In the genomic region with DNA sequence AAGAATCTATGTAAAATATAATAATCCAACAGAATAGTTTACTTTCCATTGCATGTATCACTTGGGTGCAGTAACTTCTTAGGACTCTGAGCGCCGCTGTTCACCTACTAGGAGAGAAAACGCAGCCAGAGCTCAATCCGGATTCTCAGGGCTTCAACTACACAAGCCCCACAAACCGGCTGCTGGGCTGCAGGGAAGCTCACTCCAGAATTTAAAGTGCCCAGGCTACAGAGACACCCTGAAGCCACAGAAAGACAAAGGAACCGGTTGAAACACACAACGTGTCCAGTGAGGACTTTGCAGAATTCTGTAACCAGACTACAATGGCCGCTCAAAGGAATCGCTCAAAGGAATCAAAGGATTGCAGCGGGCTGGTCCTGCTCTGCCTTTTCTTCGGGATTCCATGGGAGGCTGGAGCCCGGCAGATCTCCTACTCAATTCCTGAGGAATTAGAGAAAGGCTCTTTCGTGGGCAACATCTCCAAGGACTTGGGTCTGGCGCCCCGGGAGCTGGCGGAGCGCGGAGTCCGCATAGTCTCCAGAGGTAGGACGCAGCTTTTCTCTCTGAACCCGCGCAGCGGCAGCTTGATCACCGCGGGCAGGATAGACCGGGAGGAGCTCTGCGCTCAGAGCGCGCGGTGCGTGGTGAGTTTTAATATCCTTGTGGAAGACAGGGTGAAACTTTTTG, we compare ENCODE assay signal across 7 cellular contexts. TPM values are rescaled to one million over a fixed set of nuclear protein-coding genes. Genes with fewer than 3 reads are reported as not detected.
DNase-seq lines count a peak whose midpoint lies in the region; ATAC-seq and TF ChIP-seq lines count a peak whose summit lies in the region.

A gene (plus strand): TSS at position 135 of the 687 bp plus-strand sequence. CDS start 189 bp downstream, at position 324.

- H3K4me3 Mint-ChIP-seq in HFFc6: 0 out of 2 replicates have a peak within 1 kb of the TSS, but pooled peaks have one; percentile 20

- in situ Hi-C loops in GM13977 (cut with MboI; ENCODE audit: low pct_unique_long_range_greater_than_20kb, low sequenced_read_pairs, unreplicated experiment): no loop called here

- DNase-seq in GM13977 (ENCODE audit: low spot score): peak; percentile 86
- peak; percentile 26 for DNase-seq in HFFc6
- DNase-seq in MV-4-11 (lab: John Stamatoyannopoulos, UW): peak; percentile 68
- peak; percentile 59 to 67 for DNase-seq in activated CD4-positive, alpha-beta T cell treated with anti-CD3 and anti-CD28 coated beads, Interleukin-2, amount 50 U/mL, for 48 hours
- peak; percentile 46 for DNase-seq in epidermal melanocyte (ENCODE audit: insufficient read length, low spot score)
- peak; percentile 41 to 72 (median 59) for DNase-seq in mucosa of descending colon

- H3K27ac ChIP-seq in subcutaneous abdominal adipose tissue (ENCODE audit: low read depth, low read length): no peak within 1 kb of the TSS

- H3K36me3 ChIP-seq in mucosa of descending colon (ENCODE audit: low read depth) (no peaks in the 10 kb centered on the region), subcutaneous abdominal adipose tissue (ENCODE audit: control insufficient read depth in 5 of 5, insufficient read depth in 5 of 5, low read length in 5 of 5) (no peaks in the 10 kb centered on the region)

- intact Hi-C loops in mucosa of descending colon (cut with DNase I, micrococcal nuclease): no loop called here

- peak within 1 kb of the TSS in 3 of 5 donors; percentile 30 to 56 (median 32) for H3K9ac ChIP-seq in subcutaneous abdominal adipose tissue (ENCODE audit: low read length in 5 of 5)

- TF ChIP-seq CTCF in GM13977 (IDR thresholded peaks at IDR 0.05; ENCODE audit: extremely low read depth, insufficient read depth, missing control alignments) (peak; percentile 80), HFFc6 (IDR thresholded peaks at IDR 0.05) (peak; percentile 73), mucosa of descending colon (IDR thresholded peaks at IDR 0.05) (no peak)

- H3K27me3 ChIP-seq in subcutaneous abdominal adipose tissue (ENCODE audit: control insufficient read depth in 5 of 5, insufficient read depth in 4 of 5, low read length in 5 of 5): peaks cover 0 to 10% (median 5%) of the 10 kb centered on the region in 5 donors

- H3K9me3 Mint-ChIP-seq in HFFc6: peaks cover 38% of the 10 kb centered on the region

- ATAC-seq in mucosa of descending colon: peak; percentile 84

- H3K4me1 ChIP-seq in mucosa of descending colon (ENCODE audit: low read depth) (no peaks in the 10 kb centered on the region), subcutaneous abdominal adipose tissue (ENCODE audit: control insufficient read depth in 5 of 5, insufficient read depth in 5 of 5, low read length in 5 of 5) (peaks cover 0 to 27% (median 25%) of the 10 kb centered on the region in 5 donors)

- peaks cover 45% of the 10 kb centered on the region for H3K36me3 Mint-ChIP-seq in HFFc6 (ENCODE audit: low read depth)

- H3K9me3 ChIP-seq in mucosa of descending colon (peaks cover 92% of the 10 kb centered on the region), subcutaneous abdominal adipose tissue (ENCODE audit: control insufficient read depth in 5 of 5, low read length in 5 of 5) (peaks cover 33 to 65% (median 52%) of the 10 kb centered on the region in 5 donors)

- peaks cover 4% of the 10 kb centered on the region for H3K4me1 Mint-ChIP-seq in HFFc6 (ENCODE audit: low read depth)

- H3K27me3 Mint-ChIP-seq in HFFc6 (ENCODE audit: insufficient read depth): peaks cover 2% of the 10 kb centered on the region; the same call in 1 of the 2 replicates

- H3K27ac Mint-ChIP-seq in HFFc6: no peak within 1 kb of the TSS

- no peak within 1 kb of the TSS for H3K4me3 ChIP-seq in mucosa of descending colon
- peak within 1 kb of the TSS; percentile 56 to 78 (median 68) for H3K4me3 ChIP-seq in subcutaneous abdominal adipose tissue (ENCODE audit: low read depth in 1 of 5, low read length in 5 of 5)

RNA-seq across cellular contexts. Expression of the gene that starts here (rescaled TPM):
- 1 to 10 TPM in 1 of 6 experiments, under 1 TPM in 5; 0.61 to 1.3 (median 0.78) TPM for total RNA-seq in HFFc6 (2021; fragmentation: NEBNext Ultra II Directional; extraction: Animal tissue kit (Norgen Biotek cat#: 25700))
- total RNA-seq in mucosa of descending colon: 1 to 10 TPM; 3.5 to 6.1 (median 4.7) TPM

Comparison
In these comparisons a context has a peak if more than half of its experiments do, and no peak if none do; other contexts are left out.
1. DNase-seq: peak in every context shown above with its lines; median percentile 86 in GM13977; 68 in MV-4-11; 63 in activated CD4-positive, alpha-beta T cell treated with anti-CD3 and anti-CD28 coated beads, Interleukin-2, amount 50 U/mL, for 48 hours; 59 in mucosa of descending colon; 46 in epidermal melanocyte; 26 in HFFc6.